Comparison of ENCODE assay signal across 16 cellular contexts in genomic region chr13:78787189-78787588, GRCh38.
A peak's percentile ranks its signal among the peaks of the same experiment; 100 is the strongest.
DNase-seq lines count a peak whose midpoint lies in the region; ATAC-seq and TF ChIP-seq lines count a peak whose summit lies in the region.
"Had no signal": no experiment of that assay in that cellular context is flagged by ENCODE, and none has a peak within 500 bp of the region (broad histone marks: within the 10 kb centered on the region; RNA-seq: fewer than 3 reads in every experiment).

No MANE protein-coding gene starts in this region.

- H3K27ac ChIP-seq in CD4-positive, alpha-beta T cell (ENCODE audit: low read depth, low read length), result no peak overlapping the region
- H3K27ac ChIP-seq: cardiac muscle cell, heart right ventricle, RWPE1 had no signal

- ATAC-seq in WTC11 (peak; percentile 83), HG02885 (IDR thresholded peaks at IDR 0.05; ENCODE audit: poor library complexity, unreplicated experiment) (no peak)
- no peak for ATAC-seq in CD4-positive, alpha-beta T cell (ENCODE audit: poor library complexity)
- ATAC-seq: activated T-helper 17 cell treated with anti-CD3 and anti-CD28 coated beads, Interleukin-2, amount 50 U/mL, for 72 hours; heart right ventricle had no signal

- CTCF ChIA-PET in WTC11 (lab: Charles Lee), result interaction anchor here (0.7 kb wide), 1 partner anchor 30 kb away, joined by 3 read pairs; no protein-coding TSS in a partner anchor
- CTCF ChIA-PET in CD4-positive, alpha-beta T cell (lab: Charles Lee), result no interaction called here

- no peaks in the 10 kb centered on the region for H3K36me3 Mint-ChIP-seq in WTC11
- no peaks in the 10 kb centered on the region for H3K36me3 Mint-ChIP-seq in nephron progenitor cell (ENCODE audit: low read depth)
- H3K36me3 Mint-ChIP-seq in CD4-positive, alpha-beta T cell (ENCODE audit: low read depth), result no peaks in the 10 kb centered on the region

- DNase-seq in KBM-7 (peak; percentile 12), NCI-H748 treated with DMSO at 0.1 percent for 48 hours (lab: John Stamatoyannopoulos, UW) (peak; percentile 50), WTC11 (ENCODE audit: low spot score) (no peak), nephron progenitor cell (no peak), pons (ENCODE audit: low spot score) (no peak)
- no peak for DNase-seq in activated T-cell treated with anti-CD3 and anti-CD28 coated beads, Interleukin-2, amount 50 U/mL, for 1 hour
- no peak for DNase-seq in CD4-positive, alpha-beta T cell
- DNase-seq: effector CD8-positive, alpha-beta T cell; heart right ventricle; trophoblast cell had no signal

- in situ Hi-C loops in KBM-7 (cut with MboI; ENCODE audit: low pct_unique_long_range_greater_than_20kb, low sequenced_read_pairs), result no loop called here

- intact Hi-C loops in CD4-positive, alpha-beta T cell (cut with DNase I, micrococcal nuclease), result no loop called here

- H3K4me1 Mint-ChIP-seq in WTC11 (peaks cover 16% of the 10 kb centered on the region), nephron progenitor cell (peaks cover 52% of the 10 kb centered on the region)
- H3K4me1 Mint-ChIP-seq in CD4-positive, alpha-beta T cell (ENCODE audit: low read depth), result no peaks in the 10 kb centered on the region
- H3K4me1 Mint-ChIP-seq: activated T-helper 17 cell treated with anti-CD3 and anti-CD28 coated beads, Interleukin-2, amount 50 U/mL, for 72 hours; B cell had no signal

- H3K9me3 Mint-ChIP-seq in WTC11, result no peaks in the 10 kb centered on the region
- no peaks in the 10 kb centered on the region for H3K9me3 Mint-ChIP-seq in nephron progenitor cell
- H3K9me3 Mint-ChIP-seq in CD4-positive, alpha-beta T cell, result no peaks in the 10 kb centered on the region
- H3K9me3 Mint-ChIP-seq: activated T-helper 17 cell treated with anti-CD3 and anti-CD28 coated beads, Interleukin-2, amount 50 U/mL, for 72 hours; neural crest cell had no signal

- TF ChIP-seq CTCF in WTC11 (IDR thresholded peaks at IDR 0.05), result no peak
- no peak for TF ChIP-seq CTCF in nephron progenitor cell (IDR thresholded peaks at IDR 0.05)
- TF ChIP-seq CTCF in CD4-positive, alpha-beta T cell (IDR thresholded peaks at IDR 0.05), result no peak

- H3K27me3 Mint-ChIP-seq in WTC11 (ENCODE audit: low read depth) (no peaks in the 10 kb centered on the region), nephron progenitor cell (ENCODE audit: low read depth, poor library complexity) (no peaks in the 10 kb centered on the region)
- H3K27me3 Mint-ChIP-seq in CD4-positive, alpha-beta T cell, result peaks cover 28% of the 10 kb centered on the region

- peaks cover 32% of the 10 kb centered on the region for H3K27me3 ChIP-seq in CD4-positive, alpha-beta T cell (ENCODE audit: control insufficient read depth, insufficient read depth, low read length)
- H3K27me3 ChIP-seq: cardiac muscle cell had no signal

- H3K27ac Mint-ChIP-seq in WTC11 (no peak overlapping the region), nephron progenitor cell (peak overlapping the region; percentile 92)
- no peak overlapping the region for H3K27ac Mint-ChIP-seq in CD4-positive, alpha-beta T cell
- H3K27ac Mint-ChIP-seq: activated T-helper 17 cell treated with anti-CD3 and anti-CD28 coated beads, Interleukin-2, amount 50 U/mL, for 72 hours; B cell had no signal

- no peak overlapping the region for H3K4me3 Mint-ChIP-seq in WTC11
- H3K4me3 Mint-ChIP-seq in nephron progenitor cell, result no peak overlapping the region
- no peak overlapping the region for H3K4me3 Mint-ChIP-seq in CD4-positive, alpha-beta T cell
- H3K4me3 Mint-ChIP-seq: activated T-helper 17 cell treated with anti-CD3 and anti-CD28 coated beads, Interleukin-2, amount 50 U/mL, for 72 hours; B cell; neural crest cell had no signal

- no peaks in the 10 kb centered on the region for H3K9me3 ChIP-seq in CD4-positive, alpha-beta T cell (ENCODE audit: control insufficient read depth, low read length)
- H3K9me3 ChIP-seq: heart right ventricle had no signal

- POLR2A ChIA-PET in WTC11 (lab: Charles Lee), result no interaction called here
- POLR2A ChIA-PET in CD4-positive, alpha-beta T cell (lab: Charles Lee), result no interaction called here

TF ChIP-seq in WTC11, 78 proteins besides CTCF, POLR2A, EP300 and RAD21 (continues in another document):
- TF ChIP-seq AR (CRISPR knock-in tag; IDR thresholded peaks at IDR 0.05) (no peak), RELA (CRISPR knock-in tag; IDR thresholded peaks at IDR 0.05; ENCODE audit: borderline replicate concordance) (no peak), TP53 (CRISPR knock-in tag; IDR thresholded peaks at IDR 0.05) (no peak), ZNF138 (CRISPR knock-in tag; conservative IDR thresholded peaks at IDR 0.05) (no peak), ETV6 (CRISPR knock-in tag; IDR thresholded peaks at IDR 0.05) (no peak), ZNF121 (CRISPR knock-in tag; IDR thresholded peaks at IDR 0.05) (no peak), MAX (CRISPR knock-in tag; IDR thresholded peaks at IDR 0.05) (no peak), NFE2L1 (CRISPR knock-in tag; IDR thresholded peaks at IDR 0.05) (no peak), ZNF423 (CRISPR knock-in tag; IDR thresholded peaks at IDR 0.05) (no peak), JAZF1 (CRISPR knock-in tag; IDR thresholded peaks at IDR 0.05) (no peak), IRF1 (CRISPR knock-in tag; IDR thresholded peaks at IDR 0.05) (no peak), ZNF671 (CRISPR knock-in tag; IDR thresholded peaks at IDR 0.05) (no peak), PREB (CRISPR knock-in tag; IDR thresholded peaks at IDR 0.05; ENCODE audit: borderline replicate concordance) (no peak)

Comparison
In these comparisons a context has a peak if more than half of its experiments do, and no peak if none do; other contexts are left out.
1. DNase-seq: peak in KBM-7 (single experiment) and NCI-H748 treated with DMSO at 0.1 percent for 48 hours (single experiment); none in WTC11 (single experiment), nephron progenitor cell (single experiment), activated T-cell treated with anti-CD3 and anti-CD28 coated beads, Interleukin-2, amount 50 U/mL, for 1 hour (single experiment), pons (single experiment) and CD4-positive, alpha-beta T cell (0 of 10).